In the genomic region with DNA sequence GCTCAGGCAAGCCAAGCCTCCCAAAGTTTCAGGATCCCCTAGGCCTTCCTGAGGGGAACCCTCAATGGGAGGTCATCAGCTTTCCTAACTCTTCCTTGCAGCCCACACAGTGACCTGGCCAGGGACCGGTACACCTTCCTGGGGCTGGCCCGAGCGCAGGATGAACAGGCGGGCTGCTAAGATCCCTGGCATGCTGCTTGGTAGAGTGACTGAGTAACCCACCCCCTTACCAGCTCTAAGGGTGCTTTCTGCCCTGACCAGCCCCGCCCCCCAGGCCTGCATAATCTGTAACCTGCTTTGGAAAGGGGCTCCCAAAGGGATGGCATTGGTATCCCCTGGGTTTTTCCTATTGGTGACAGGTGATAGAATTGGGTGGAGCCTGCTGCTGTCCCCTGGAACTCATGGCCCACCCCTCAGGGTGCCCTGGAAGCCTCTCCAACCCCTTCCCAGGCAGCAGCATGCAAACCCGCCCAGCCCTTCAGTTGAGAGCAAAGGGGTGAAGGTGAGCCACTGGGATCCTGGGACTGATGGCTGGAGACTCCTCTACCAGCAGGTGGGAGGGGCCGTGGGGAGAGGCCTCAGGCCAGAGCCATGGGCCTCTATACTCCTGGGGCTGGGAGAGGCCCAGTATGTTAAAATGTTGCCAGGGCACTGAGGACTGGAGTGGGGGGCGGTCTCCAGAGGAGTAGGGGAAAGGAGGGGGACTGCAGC, we compare ENCODE assay signal across 10 cellular contexts. TPM values are rescaled to one million over a fixed set of nuclear protein-coding genes. Genes with fewer than 3 reads are reported as not detected.
DNase-seq lines count a peak whose midpoint lies in the region; ATAC-seq and TF ChIP-seq lines count a peak whose summit lies in the region.
"Had no signal": no experiment of that assay in that cellular context is flagged by ENCODE, and none has a peak within 500 bp of the region (broad histone marks: within the 10 kb centered on the region; RNA-seq: fewer than 3 reads in every experiment).

No MANE protein-coding gene starts in this region.

- ATAC-seq in upper lobe of right lung: no peak
- no peak for ATAC-seq in GM21528 (IDR thresholded peaks at IDR 0.05; ENCODE audit: low FRiP score, unreplicated experiment)

- H3K36me3 Mint-ChIP-seq in T-helper 2 cell treated with Interferon-gamma antibody and Interleukin-4, amounts not matched to agents 5 μg/mL and 100 μg/mL, for 36 hours (ENCODE audit: low read depth): no peaks in the 10 kb centered on the region

- H3K27ac Mint-ChIP-seq in T-helper 2 cell treated with Interferon-gamma antibody and Interleukin-4, amounts not matched to agents 5 μg/mL and 100 μg/mL, for 36 hours: no peak overlapping the region

- H3K27me3 ChIP-seq in esophagus (ENCODE audit: control insufficient read depth in 1 of 2, insufficient read depth in 2 of 2, low read length in 2 of 2): no peaks in the 10 kb centered on the region
- H3K27me3 ChIP-seq in muscle layer of colon (ENCODE audit: control insufficient read depth in 1 of 2, insufficient read depth in 2 of 2, low read length in 2 of 2): no peaks in the 10 kb centered on the region
- H3K27me3 ChIP-seq in upper lobe of right lung: no peaks in the 10 kb centered on the region

- DNase-seq in T-helper 2 cell treated with Interferon-gamma antibody and Interleukin-4, amounts not matched to agents 5 μg/mL and 100 μg/mL, for 36 hours (ENCODE audit: low spot score): no peak
- DNase-seq in T-helper 2 cell (no peak), upper lobe of right lung (no peak), COLO668 (lab: John Stamatoyannopoulos, UW; ENCODE audit: unreplicated experiment) (no peak), COR-L47 (lab: John Stamatoyannopoulos, UW) (no peak)
- DNase-seq: OCI-M1 had no signal

- H3K4me3 ChIP-seq in esophagus (ENCODE audit: low read depth in 1 of 2, low read length in 2 of 2): peak overlapping the region in 1 of 2 donors; percentile 50
- peak overlapping the region; percentile 23 to 47 for H3K4me3 ChIP-seq in muscle layer of colon (ENCODE audit: low read depth in 1 of 2, low read length in 2 of 2)
- peak overlapping the region; percentile 52 for H3K4me3 ChIP-seq in upper lobe of right lung

- H3K4me1 Mint-ChIP-seq in T-helper 2 cell treated with Interferon-gamma antibody and Interleukin-4, amounts not matched to agents 5 μg/mL and 100 μg/mL, for 36 hours (ENCODE audit: low read depth): peaks cover 2% of the 10 kb centered on the region

- WGBS in esophagus, 2 donors: 89 to 93% methylated on average over 8 of the region's 8 CpGs

- intact Hi-C loops in upper lobe of right lung (cut with DNase I): no loop called here

- no peaks in the 10 kb centered on the region for H3K9me3 ChIP-seq in esophagus (ENCODE audit: control insufficient read depth in 2 of 2, insufficient read depth in 1 of 2, low read depth in 1 of 2, low read length in 1 of 2)
- no peaks in the 10 kb centered on the region for H3K9me3 ChIP-seq in muscle layer of colon (ENCODE audit: low read length)
- no peaks in the 10 kb centered on the region for H3K9me3 ChIP-seq in upper lobe of right lung

- no peak for TF ChIP-seq CTCF in upper lobe of right lung (IDR thresholded peaks at IDR 0.05)

- peak overlapping the region; percentile 15 for H3K4me3 Mint-ChIP-seq in T-helper 2 cell treated with Interferon-gamma antibody and Interleukin-4, amounts not matched to agents 5 μg/mL and 100 μg/mL, for 36 hours
- H3K4me3 Mint-ChIP-seq: neural crest cell had no signal

- H3K4me1 ChIP-seq in esophagus (ENCODE audit: control insufficient read depth in 2 of 2, insufficient read depth in 2 of 2, low read length in 1 of 2) (peaks cover 0 to 4% of the 10 kb centered on the region in 2 donors), muscle layer of colon (ENCODE audit: insufficient read depth, low read length) (peaks cover 9% of the 10 kb centered on the region), upper lobe of right lung (peaks cover 18% of the 10 kb centered on the region)

- H3K27ac ChIP-seq in esophagus (ENCODE audit: low read depth in 2 of 2, low read length in 1 of 2) (peak overlapping the region; percentile 80 to 82), muscle layer of colon (ENCODE audit: low read depth, low read length) (peak overlapping the region; percentile 80), upper lobe of right lung (peak overlapping the region; percentile 82)

- peaks cover 26% of the 10 kb centered on the region for H3K27me3 Mint-ChIP-seq in T-helper 2 cell treated with Interferon-gamma antibody and Interleukin-4, amounts not matched to agents 5 μg/mL and 100 μg/mL, for 36 hours (ENCODE audit: low read depth)

- no peaks in the 10 kb centered on the region for H3K9me3 Mint-ChIP-seq in T-helper 2 cell treated with Interferon-gamma antibody and Interleukin-4, amounts not matched to agents 5 μg/mL and 100 μg/mL, for 36 hours
- H3K9me3 Mint-ChIP-seq: neural crest cell had no signal

- H3K36me3 ChIP-seq in esophagus (ENCODE audit: control insufficient read depth in 2 of 2, insufficient read depth in 2 of 2, low read length in 1 of 2) (no peaks in the 10 kb centered on the region), muscle layer of colon (ENCODE audit: insufficient read depth, low read length) (no peaks in the 10 kb centered on the region), upper lobe of right lung (no peaks in the 10 kb centered on the region)

- H3K9ac ChIP-seq in muscle layer of colon (ENCODE audit: low read length): no peak overlapping the region

RNA-seq across cellular contexts. Expression of a gene that starts 11.0 kb away (rescaled TPM):
- polyA plus RNA-seq in esophagus: 1 to 10 TPM in 1 of 2 donors, under 1 TPM in 1; 1.00 to 1.1 TPM
- total RNA-seq in upper lobe of right lung: 2.1 TPM

RNA-seq across cellular contexts. Expression of a gene that starts 12.9 kb away (rescaled TPM):
- polyA plus RNA-seq in esophagus: 1 to 10 TPM in 1 of 2 donors, under 1 TPM in 1; 0.73 to 1.3 TPM
- 1.1 TPM for total RNA-seq in upper lobe of right lung

RNA-seq across cellular contexts. Expression of a gene that starts 24.3 kb away (rescaled TPM):
- polyA plus RNA-seq in esophagus: 1 to 10 TPM; 4.2 to 5.7 TPM
- total RNA-seq in upper lobe of right lung: 9.1 TPM

RNA-seq across cellular contexts. Expression of a gene that starts 24.3 kb away (rescaled TPM):
- polyA plus RNA-seq in esophagus: under 1 TPM in 1 of 2 donors, not detected in 1; 0.02 TPM
- not detected for total RNA-seq in upper lobe of right lung
- total RNA-seq: neural crest cell had no signal
